Comparison of ENCODE assay signal across 1 cellular context in the genomic region with DNA sequence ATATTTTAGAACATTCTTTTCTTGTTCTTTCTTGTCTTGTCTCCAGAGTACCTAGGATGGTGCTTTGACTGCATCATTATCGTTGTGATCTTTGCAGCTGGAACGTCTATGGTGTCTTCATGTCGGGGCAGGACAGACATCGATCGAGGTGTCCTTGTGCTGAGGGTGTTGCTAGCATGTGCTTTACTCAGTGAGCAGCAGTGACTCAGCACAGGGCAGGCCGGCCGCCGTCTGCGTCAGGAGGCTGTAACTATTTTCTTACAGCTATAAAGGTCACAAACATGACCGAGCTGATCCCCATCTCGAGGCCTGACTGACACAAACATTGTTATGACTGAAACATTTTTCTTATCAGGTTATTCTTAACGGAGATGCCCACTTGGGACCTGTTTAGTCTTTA.
TF ChIP-seq lines count a peak whose summit lies in the region.

No MANE protein-coding gene starts in this region.

TF ChIP-seq in HepG2, 621 proteins besides CTCF, POLR2A, EP300 and RAD21 (continued from another document and continues in another):
- TF ChIP-seq MED13 (CRISPR knock-in tag; IDR thresholded peaks at IDR 0.05) = no peak
- TF ChIP-seq NFATC3 (CRISPR knock-in tag; IDR thresholded peaks at IDR 0.05) = no peak
- no peak for TF ChIP-seq RFXANK (CRISPR knock-in tag; IDR thresholded peaks at IDR 0.05)
- TF ChIP-seq ZNF703 (CRISPR knock-in tag; IDR thresholded peaks at IDR 0.05; ENCODE audit: borderline replicate concordance) = no peak
- TF ChIP-seq STAT5B (CRISPR knock-in tag; IDR thresholded peaks at IDR 0.05) = no peak
- no peak for TF ChIP-seq TFDP1 (CRISPR knock-in tag; IDR thresholded peaks at IDR 0.05; ENCODE audit: borderline replicate concordance)
- TF ChIP-seq ZMYM4 (CRISPR knock-in tag; IDR thresholded peaks at IDR 0.05) = no peak
- 0 out of 2 replicates have a peak, but pooled peaks have one; percentile 43 for TF ChIP-seq HINFP (CRISPR knock-in tag; IDR thresholded peaks at IDR 0.05; ENCODE audit: low read depth)
- TF ChIP-seq, protein P1, sequence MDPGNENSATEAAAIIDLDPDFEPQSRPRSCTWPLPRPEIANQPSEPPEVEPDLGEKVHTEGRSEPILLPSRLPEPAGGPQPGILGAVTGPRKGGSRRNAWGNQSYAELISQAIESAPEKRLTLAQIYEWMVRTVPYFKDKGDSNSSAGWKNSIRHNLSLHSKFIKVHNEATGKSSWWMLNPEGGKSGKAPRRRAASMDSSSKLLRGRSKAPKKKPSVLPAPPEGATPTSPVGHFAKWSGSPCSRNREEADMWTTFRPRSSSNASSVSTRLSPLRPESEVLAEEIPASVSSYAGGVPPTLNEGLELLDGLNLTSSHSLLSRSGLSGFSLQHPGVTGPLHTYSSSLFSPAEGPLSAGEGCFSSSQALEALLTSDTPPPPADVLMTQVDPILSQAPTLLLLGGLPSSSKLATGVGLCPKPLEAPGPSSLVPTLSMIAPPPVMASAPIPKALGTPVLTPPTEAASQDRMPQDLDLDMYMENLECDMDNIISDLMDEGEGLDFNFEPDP (CRISPR knock-in tag; conservative IDR thresholded peaks at IDR 0.05) = no peak
- no peak for TF ChIP-seq ZBTB14 (CRISPR knock-in tag; IDR thresholded peaks at IDR 0.05)
- TF ChIP-seq DRAP1 (CRISPR knock-in tag; IDR thresholded peaks at IDR 0.05) = no peak
- no peak for TF ChIP-seq FOSL1 (CRISPR knock-in tag; IDR thresholded peaks at IDR 0.05; ENCODE audit: borderline replicate concordance)
- no peak for TF ChIP-seq KMT2A (CRISPR knock-in tag; IDR thresholded peaks at IDR 0.05)
- TF ChIP-seq ZNF558 (CRISPR knock-in tag; IDR thresholded peaks at IDR 0.05; ENCODE audit: borderline replicate concordance) = no peak
- TF ChIP-seq PLRG1 (conservative IDR thresholded peaks at IDR 0.05) = no peak
- TF ChIP-seq ZNF746 (CRISPR knock-in tag; IDR thresholded peaks at IDR 0.05) = no peak; the same call in 1 of the 2 replicates
- TF ChIP-seq SOX6 (IDR thresholded peaks at IDR 0.05) = no peak
- no peak for TF ChIP-seq SOX6 (CRISPR knock-in tag; IDR thresholded peaks at IDR 0.05)
- no peak for TF ChIP-seq ZFP82 (CRISPR knock-in tag; IDR thresholded peaks at IDR 0.05; ENCODE audit: borderline replicate concordance)
- TF ChIP-seq ATF2 (CRISPR knock-in tag; IDR thresholded peaks at IDR 0.05) = no peak
- TF ChIP-seq KLF15 (CRISPR knock-in tag; IDR thresholded peaks at IDR 0.05; ENCODE audit: borderline replicate concordance) = no peak
- no peak for TF ChIP-seq ZNF124 (CRISPR knock-in tag; IDR thresholded peaks at IDR 0.05)
- TF ChIP-seq PHB2 (IDR thresholded peaks at IDR 0.05; ENCODE audit: partially characterized antibody) = no peak
- TF ChIP-seq MIER3 (CRISPR knock-in tag; IDR thresholded peaks at IDR 0.05; ENCODE audit: borderline replicate concordance) = no peak
- TF ChIP-seq RFX1 (IDR thresholded peaks at IDR 0.05) = no peak
- TF ChIP-seq ZKSCAN5 (CRISPR knock-in tag; IDR thresholded peaks at IDR 0.05) = no peak
- TF ChIP-seq ZBTB25 (CRISPR knock-in tag; IDR thresholded peaks at IDR 0.05) = no peak
- 0 out of 4 replicates have a peak, but pooled peaks of 1 of the 2 experiments have one; percentile 12 for TF ChIP-seq MAFK (conservative IDR thresholded peaks at IDR 0.05 in 1 of 2, IDR thresholded peaks at IDR 0.05 in 1 of 2; ENCODE audit: low read length in 2 of 2)
- no peak for TF ChIP-seq ZNF17 (CRISPR knock-in tag; IDR thresholded peaks at IDR 0.05)
- TF ChIP-seq KLF16 (CRISPR knock-in tag; IDR thresholded peaks at IDR 0.05) = peak in 1 of 2 experiments; percentile 59; a peak in 1 of 4 replicates
- TF ChIP-seq ZNF781 (CRISPR knock-in tag; IDR thresholded peaks at IDR 0.05; ENCODE audit: borderline replicate concordance, not compliant biosample characterization) = no peak
- TF ChIP-seq ZHX2 (IDR thresholded peaks at IDR 0.05; ENCODE audit: low read depth) = no peak
- no peak for TF ChIP-seq ZHX2 (CRISPR knock-in tag; IDR thresholded peaks at IDR 0.05; ENCODE audit: borderline replicate concordance)
- TF ChIP-seq SIX4 (CRISPR knock-in tag; IDR thresholded peaks at IDR 0.05) = no peak
- TF ChIP-seq ZNF839 (CRISPR knock-in tag; IDR thresholded peaks at IDR 0.05; ENCODE audit: borderline replicate concordance) = no peak
- TF ChIP-seq REXO4 (CRISPR knock-in tag; IDR thresholded peaks at IDR 0.05; ENCODE audit: borderline replicate concordance) = no peak
- no peak for TF ChIP-seq PHF5A (CRISPR knock-in tag; IDR thresholded peaks at IDR 0.05; ENCODE audit: low read depth, unreplicated experiment)
- no peak for TF ChIP-seq HNRNPL (IDR thresholded peaks at IDR 0.05; ENCODE audit: low read depth, low read length)
- no peak for TF ChIP-seq NCOR1 (IDR thresholded peaks at IDR 0.05; ENCODE audit: borderline replicate concordance, low read length)
- no peak for TF ChIP-seq ETV6 (CRISPR knock-in tag; conservative IDR thresholded peaks at IDR 0.05)
- TF ChIP-seq ZNF782 (CRISPR knock-in tag; IDR thresholded peaks at IDR 0.05; ENCODE audit: borderline replicate concordance) = peak; percentile 79; the same call in 1 of the 2 replicates
- TF ChIP-seq NFAT5 (CRISPR knock-in tag; IDR thresholded peaks at IDR 0.05) = no peak
- no peak for TF ChIP-seq ZNF577 (CRISPR knock-in tag; IDR thresholded peaks at IDR 0.05; ENCODE audit: borderline replicate concordance, low read depth)
